19 cellular contexts compared by ENCODE assay signal in the genomic region with DNA sequence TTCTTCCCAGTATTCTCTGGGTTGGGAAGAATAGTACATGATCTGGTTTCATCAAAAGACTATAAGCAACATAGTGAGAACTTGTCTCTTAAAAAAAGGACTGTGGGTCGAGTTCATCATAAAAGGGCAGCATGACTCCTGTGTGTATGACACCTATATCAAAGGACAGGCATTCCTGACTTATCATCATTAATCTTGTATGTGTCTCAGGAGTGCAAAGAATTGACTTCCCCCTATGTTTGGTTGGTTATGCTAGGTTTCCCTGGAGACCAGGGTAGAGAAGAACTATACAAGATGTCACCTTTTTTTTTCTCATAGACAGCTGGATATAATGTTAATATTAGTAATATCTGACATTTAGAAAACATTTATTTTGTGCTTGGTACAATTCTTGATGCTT.
DNase-seq lines count a peak whose midpoint lies in the region; ATAC-seq, FAIRE-seq and TF ChIP-seq lines count a peak whose summit lies in the region.
"Had no signal": no experiment of that assay in that cellular context is flagged by ENCODE, and none has a peak within 500 bp of the region (broad histone marks: within the 10 kb centered on the region; RNA-seq: fewer than 3 reads in every experiment).

No MANE protein-coding gene starts in this region.

- H3K9me3 ChIP-seq in HUES48 (ENCODE audit: control insufficient read depth, insufficient read depth, low read length) (no peaks in the 10 kb centered on the region), SK-N-MC (ENCODE audit: low read depth, low read length) (no peaks in the 10 kb centered on the region), mesenchymal stem cell (ENCODE audit: control insufficient read depth, low read length) (no peaks in the 10 kb centered on the region), heart right ventricle (no peaks in the 10 kb centered on the region)

- no peak overlapping the region for H3K23ac ChIP-seq in mesenchymal stem cell (ENCODE audit: low read length in 2 of 2)

- DNase-seq in SK-N-MC (ENCODE audit: low read depth, low spot score) = no peak
- no peak for DNase-seq in mesenchymal stem cell
- DNase-seq in renal cortical epithelial cell (ENCODE audit: low read depth) = peak; percentile 43
- DNase-seq in heart right ventricle = no peak
- DNase-seq in GM12892 (ENCODE audit: insufficient read length) = no peak
- DNase-seq in DMS53 (lab: John Stamatoyannopoulos, UW) = no peak
- DNase-seq: CD8-positive, alpha-beta memory T cell; DMS 273 treated with DMSO at 0.1 percent for 48 hours; GM23248; NCI-H1436 treated with DMSO at 0.1 percent for 48 hours; NCI-H2107; NCI-H748 treated with DMSO at 0.1 percent for 48 hours; Right ventricle myocardium superior had no signal

- no peak overlapping the region for H2AFZ ChIP-seq in mesenchymal stem cell (ENCODE audit: low read depth, low read length)
- H2AFZ ChIP-seq: GM23248 had no signal

- no peak overlapping the region for H3K4ac ChIP-seq in mesenchymal stem cell (ENCODE audit: low read depth in 1 of 2, low read length in 2 of 2)

- TF ChIP-seq CTCF in heart right ventricle (IDR thresholded peaks at IDR 0.05) = no peak

- FAIRE-seq in GM12892 (lab: Jason Lieb, UNC) = no peak
- FAIRE-seq: GM18507, GM19239, K562 had no signal

- no peak overlapping the region for H2BK120ac ChIP-seq in mesenchymal stem cell (ENCODE audit: low read depth, low read length)

- H3K36me3 ChIP-seq in HUES48 (ENCODE audit: control insufficient read depth, insufficient read depth, low read length) (no peaks in the 10 kb centered on the region), SK-N-MC (ENCODE audit: insufficient read depth, low read length) (no peaks in the 10 kb centered on the region), mesenchymal stem cell (ENCODE audit: control insufficient read depth in 1 of 2, insufficient read depth in 2 of 2, low read depth in 1 of 2, low read length in 2 of 2) (no peaks in the 10 kb centered on the region), heart right ventricle (no peaks in the 10 kb centered on the region)

- no peak overlapping the region for H4K91ac ChIP-seq in mesenchymal stem cell (ENCODE audit: low read length)

- H2AK5ac ChIP-seq in mesenchymal stem cell (ENCODE audit: low read length, severe bottlenecking) = no peak overlapping the region

- no peak overlapping the region for H3K4me3 ChIP-seq in HUES48 (ENCODE audit: low read depth, low read length)
- H3K4me3 ChIP-seq in SK-N-MC = no peak overlapping the region; the same call in 1 of the 2 replicates
- H3K4me3 ChIP-seq in mesenchymal stem cell (ENCODE audit: insufficient read depth in 1 of 2, low read depth in 1 of 2, low read length in 2 of 2) = no peak overlapping the region
- no peak overlapping the region for H3K4me3 ChIP-seq in heart right ventricle
- H3K4me3 ChIP-seq: GM23248, K562 had no signal

- no peak overlapping the region for H4K8ac ChIP-seq in mesenchymal stem cell (ENCODE audit: low read length)

- H3K9ac ChIP-seq in HUES48 (ENCODE audit: low read depth, low read length) (no peak overlapping the region), SK-N-MC (ENCODE audit: insufficient read length) (no peak overlapping the region), mesenchymal stem cell (ENCODE audit: low read length) (no peak overlapping the region)
- H3K9ac ChIP-seq: GM23248 had no signal

- no CpG with 5 or more reads among the region's 1 CpG for WGBS in mesenchymal stem cell
- WGBS in heart right ventricle, 2 donors = 93 to 100% methylated on average over 1 of the region's 1 CpG

- H3K14ac ChIP-seq in mesenchymal stem cell (ENCODE audit: low read length in 2 of 2) = no peak overlapping the region

- TF ChIP-seq POLR2A in GM12892 (IDR thresholded peaks at IDR 0.05; ENCODE audit: low read depth, low read length) = no peak

- intact Hi-C loops in heart right ventricle (cut with DNase I) = no loop called here

- H3K4me1 ChIP-seq in HUES48 (ENCODE audit: control insufficient read depth, insufficient read depth, low read length) = peaks cover 10% of the 10 kb centered on the region
- H3K4me1 ChIP-seq in mesenchymal stem cell (ENCODE audit: control insufficient read depth, insufficient read depth, low read depth, low read length) = peaks cover 3% of the 10 kb centered on the region
- H3K4me1 ChIP-seq in heart right ventricle = peaks cover 0 to 27% (median 11%) of the 10 kb centered on the region in 9 donors

- no peaks in the 10 kb centered on the region for H3K27me3 ChIP-seq in HUES48 (ENCODE audit: control insufficient read depth, insufficient read depth, low read length)
- no peaks in the 10 kb centered on the region for H3K27me3 ChIP-seq in mesenchymal stem cell (ENCODE audit: control insufficient read depth in 1 of 2, insufficient read depth in 1 of 2, low read length in 2 of 2)
- no peaks in the 10 kb centered on the region for H3K27me3 ChIP-seq in heart right ventricle

- H3K4me2 ChIP-seq in mesenchymal stem cell (ENCODE audit: low read length, poor library complexity, severe bottlenecking) = no peak overlapping the region

- ATAC-seq in heart right ventricle = no peak
- ATAC-seq: HCT116, K562, SK-N-SH treated with all-trans-retinoic acid at 6 μM for 48 hours had no signal

- H3K18ac ChIP-seq in mesenchymal stem cell (ENCODE audit: low read depth in 1 of 2, low read length in 2 of 2) = no peak overlapping the region

- H3K79me1 ChIP-seq in mesenchymal stem cell (replicated peaks; ENCODE audit: low read length, poor library complexity, severe bottlenecking) = no peaks in the 10 kb centered on the region

- H2BK12ac ChIP-seq in mesenchymal stem cell (ENCODE audit: low read length in 2 of 2) = no peak overlapping the region

- H3K27ac ChIP-seq in HUES48 (ENCODE audit: low read depth, low read length) (peak overlapping the region; percentile 72), SK-N-MC (peak overlapping the region; percentile 95), mesenchymal stem cell (ENCODE audit: low read length, poor library complexity, severe bottlenecking) (peak overlapping the region; percentile 32), heart right ventricle (no peak overlapping the region)
- H3K27ac ChIP-seq: GM23248 had no signal

- H2BK15ac ChIP-seq in mesenchymal stem cell (ENCODE audit: low read depth, poor library complexity, severe bottlenecking) = no peak overlapping the region

- H2BK5ac ChIP-seq in mesenchymal stem cell (ENCODE audit: low read depth, low read length, poor library complexity, severe bottlenecking) = no peak overlapping the region

Comparison
In these comparisons a context has a peak if more than half of its experiments do, and no peak if none do; other contexts are left out.
1. H3K27ac ChIP-seq: peak in HUES48 (single experiment), SK-N-MC (single experiment) and mesenchymal stem cell (single experiment); none in heart right ventricle (0 of 10).